1 cellular context compared by ENCODE assay signal in the genomic region with DNA sequence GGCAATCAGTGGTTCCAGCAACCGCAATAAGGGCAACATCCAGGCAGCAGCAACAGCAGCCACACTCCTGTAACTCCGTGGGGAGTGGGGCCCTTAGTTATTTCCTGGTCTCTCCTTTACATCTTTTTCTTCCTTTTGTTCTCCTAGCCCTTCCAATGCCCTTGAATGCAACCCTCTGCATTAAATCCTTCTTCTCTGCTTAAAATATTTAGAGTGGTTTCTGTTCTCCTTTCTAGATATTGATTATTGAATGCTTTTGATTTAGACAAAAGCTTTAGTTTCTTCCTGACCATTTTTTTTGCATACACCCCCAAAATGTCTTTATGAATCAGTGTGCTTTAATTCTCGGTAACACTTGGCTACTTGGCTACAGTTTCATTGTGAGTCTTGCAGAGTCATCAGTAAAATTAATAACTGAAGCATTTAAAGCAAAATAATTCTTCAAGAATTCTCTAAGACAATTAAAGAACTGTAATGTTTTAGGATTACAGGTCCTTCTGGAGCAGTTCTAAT.
TF ChIP-seq lines count a peak whose summit lies in the region.

No MANE protein-coding gene starts in this region.

TF ChIP-seq in GM23338, 12 proteins besides CTCF, POLR2A, EP300 and RAD21 (continued from another document):
- TF ChIP-seq ZNF462 (CRISPR knock-in tag; IDR thresholded peaks at IDR 0.05) (no peak), ETS1 (IDR thresholded peaks at IDR 0.05) (no peak)
